10 cellular contexts compared by ENCODE assay signal in genomic region chrX:31136144-31136572, GRCh38.
DNase-seq lines count a peak whose midpoint lies in the region; ATAC-seq and TF ChIP-seq lines count a peak whose summit lies in the region.
"Had no signal": no experiment of that assay in that cellular context is flagged by ENCODE, and none has a peak within 500 bp of the region (broad histone marks: within the 10 kb centered on the region; RNA-seq: fewer than 3 reads in every experiment).

No MANE protein-coding gene starts in this region.

- whole genome bisulfite sequencing in hepatocyte (ENCODE audit: low lambda C conversion rate, missing lambda C conversion rate), result 68% methylated on average over 2 of the region's 2 CpGs
- WGBS in body of pancreas, 2 donors, result 75 to 83% methylated on average over 1 to 2 of the region's 2 CpGs

- H3K27me3 Mint-ChIP-seq in activated T-helper 1 cell treated with anti-CD3 and anti-CD28 coated beads, Interleukin-12 subunit alpha, Interleukin-12 subunit beta, Interleukin-2, Interleukin-4 antibody, amounts not matched to agents 30 ng/mL and 10 ng/mL and 1 ng/mL, durations not matched to agents 14 hours and 24 hours and 36 hours (ENCODE audit: insufficient read depth), result no peaks in the 10 kb centered on the region

- in situ Hi-C loops in gastrocnemius medialis (cut with MboI; ENCODE audit: low sequenced_read_pairs in 4 of 4), result no loop called here

- H4K20me1 ChIP-seq in hepatocyte (ENCODE audit: insufficient read depth, poor library complexity, severe bottlenecking), result no peaks in the 10 kb centered on the region

- no peaks in the 10 kb centered on the region for H3K79me2 ChIP-seq in hepatocyte

- H3K4me2 ChIP-seq in hepatocyte, result no peak overlapping the region

- H3K9me3 ChIP-seq in hepatocyte (ENCODE audit: low read depth) (peaks cover 7% of the 10 kb centered on the region), gastrocnemius medialis (no peaks in the 10 kb centered on the region), body of pancreas (no peaks in the 10 kb centered on the region)

- H3K36me3 Mint-ChIP-seq in activated T-helper 1 cell treated with anti-CD3 and anti-CD28 coated beads, Interleukin-12 subunit alpha, Interleukin-12 subunit beta, Interleukin-2, Interleukin-4 antibody, amounts not matched to agents 30 ng/mL and 10 ng/mL and 1 ng/mL, durations not matched to agents 14 hours and 24 hours and 36 hours (ENCODE audit: low read depth), result peaks cover 23% of the 10 kb centered on the region

- peak; percentile 93 for ATAC-seq in GM18519 (IDR thresholded peaks at IDR 0.05; ENCODE audit: low FRiP score, unreplicated experiment)
- ATAC-seq in GM21619 (IDR thresholded peaks at IDR 0.05; ENCODE audit: unreplicated experiment), result peak; percentile 95
- ATAC-seq in HG03442 (IDR thresholded peaks at IDR 0.05; ENCODE audit: unreplicated experiment), result peak; percentile 90
- no peak for ATAC-seq in gastrocnemius medialis
- ATAC-seq in body of pancreas, result no peak

- peaks cover 6% of the 10 kb centered on the region for H3K9me3 Mint-ChIP-seq in activated T-helper 1 cell treated with anti-CD3 and anti-CD28 coated beads, Interleukin-12 subunit alpha, Interleukin-12 subunit beta, Interleukin-2, Interleukin-4 antibody, amounts not matched to agents 30 ng/mL and 10 ng/mL and 1 ng/mL, durations not matched to agents 14 hours and 24 hours and 36 hours

- intact Hi-C loops in activated T-helper 1 cell treated with anti-CD3 and anti-CD28 coated beads, Interleukin-12 subunit alpha, Interleukin-12 subunit beta, Interleukin-2, Interleukin-4 antibody, amounts not matched to agents 30 ng/mL and 10 ng/mL and 1 ng/mL, durations not matched to agents 14 hours and 24 hours and 36 hours (cut with micrococcal nuclease), result loop anchor here (1.0 to 10.0 kb wide), 4 partner anchors 37 to 161 kb away; no protein-coding TSS in a partner anchor
- intact Hi-C loops in gastrocnemius medialis (cut with DNase I; ENCODE audit: low total_unique reads) (no loop called here), body of pancreas (cut with DNase I) (no loop called here)

- H3K4me1 Mint-ChIP-seq in activated T-helper 1 cell treated with anti-CD3 and anti-CD28 coated beads, Interleukin-12 subunit alpha, Interleukin-12 subunit beta, Interleukin-2, Interleukin-4 antibody, amounts not matched to agents 30 ng/mL and 10 ng/mL and 1 ng/mL, durations not matched to agents 14 hours and 24 hours and 36 hours (ENCODE audit: low read depth), result peaks cover 23% of the 10 kb centered on the region

- no peaks in the 10 kb centered on the region for H3K4me1 ChIP-seq in hepatocyte (ENCODE audit: insufficient read depth)
- H3K4me1 ChIP-seq in gastrocnemius medialis, result no peaks in the 10 kb centered on the region
- no peaks in the 10 kb centered on the region for H3K4me1 ChIP-seq in body of pancreas

- no peak overlapping the region for H2AFZ ChIP-seq in hepatocyte

- H3K27ac ChIP-seq in hepatocyte (no peak overlapping the region), gastrocnemius medialis (no peak overlapping the region), body of pancreas (no peak overlapping the region)
- H3K27ac ChIP-seq: cardiac muscle cell had no signal

- peak overlapping the region; percentile 79 for H3K27ac Mint-ChIP-seq in activated T-helper 1 cell treated with anti-CD3 and anti-CD28 coated beads, Interleukin-12 subunit alpha, Interleukin-12 subunit beta, Interleukin-2, Interleukin-4 antibody, amounts not matched to agents 30 ng/mL and 10 ng/mL and 1 ng/mL, durations not matched to agents 14 hours and 24 hours and 36 hours

- H3K27me3 ChIP-seq in hepatocyte, result no peaks in the 10 kb centered on the region
- no peaks in the 10 kb centered on the region for H3K27me3 ChIP-seq in gastrocnemius medialis
- H3K27me3 ChIP-seq in body of pancreas, result no peaks in the 10 kb centered on the region
- H3K27me3 ChIP-seq: cardiac muscle cell had no signal

- TF ChIP-seq POLR2A in gastrocnemius medialis (IDR thresholded peaks at IDR 0.05), result no peak
- TF ChIP-seq POLR2A in body of pancreas (IDR thresholded peaks at IDR 0.05), result no peak

- H3K9me2 ChIP-seq in hepatocyte (replicated peaks; ENCODE audit: insufficient read depth), result no peaks in the 10 kb centered on the region

- DNase-seq in activated T-helper 1 cell treated with anti-CD3 and anti-CD28 coated beads, Interleukin-12 subunit alpha, Interleukin-12 subunit beta, Interleukin-2, Interleukin-4 antibody, amounts not matched to agents 30 ng/mL and 10 ng/mL and 1 ng/mL, durations not matched to agents 14 hours and 24 hours and 36 hours (ENCODE audit: low spot score), result no peak
- DNase-seq in hepatocyte (ENCODE audit: low spot score) (no peak), gastrocnemius medialis (no peak), body of pancreas (no peak), DMS53 (lab: John Stamatoyannopoulos, UW) (no peak)
- DNase-seq: NCI-H1092 treated with DMSO at 0.1 percent for 48 hours had no signal

- TF ChIP-seq CTCF in hepatocyte (IDR thresholded peaks at IDR 0.05; ENCODE audit: poor library complexity) (no peak), gastrocnemius medialis (IDR thresholded peaks at IDR 0.05 in 4 of 5, conservative IDR thresholded peaks at IDR 0.05 in 1 of 5) (no peak), body of pancreas (IDR thresholded peaks at IDR 0.05) (no peak)

- no peaks in the 10 kb centered on the region for H3K36me3 ChIP-seq in hepatocyte (replicated peaks; ENCODE audit: insufficient read depth, low read depth)
- H3K36me3 ChIP-seq in gastrocnemius medialis, result no peaks in the 10 kb centered on the region
- no peaks in the 10 kb centered on the region for H3K36me3 ChIP-seq in body of pancreas (replicated peaks in 1 of 2; ENCODE audit: insufficient read depth in 1 of 2, low read depth in 2 of 2)
- H3K36me3 ChIP-seq: cardiac muscle cell had no signal

- peak overlapping the region; percentile 48 for H3K4me3 Mint-ChIP-seq in activated T-helper 1 cell treated with anti-CD3 and anti-CD28 coated beads, Interleukin-12 subunit alpha, Interleukin-12 subunit beta, Interleukin-2, Interleukin-4 antibody, amounts not matched to agents 30 ng/mL and 10 ng/mL and 1 ng/mL, durations not matched to agents 14 hours and 24 hours and 36 hours

- H3K4me3 ChIP-seq in hepatocyte (no peak overlapping the region), gastrocnemius medialis (no peak overlapping the region), body of pancreas (no peak overlapping the region)
- H3K4me3 ChIP-seq: cardiac muscle cell had no signal

Comparison
In these comparisons a context has a peak if more than half of its experiments do, and no peak if none do; other contexts are left out.
1. ATAC-seq: peak in GM18519 (single experiment), GM21619 (single experiment) and HG03442 (single experiment); none in gastrocnemius medialis (0 of 2) and body of pancreas (single experiment).